Comparison of ENCODE assay signal across 21 cellular contexts in the genomic region with DNA sequence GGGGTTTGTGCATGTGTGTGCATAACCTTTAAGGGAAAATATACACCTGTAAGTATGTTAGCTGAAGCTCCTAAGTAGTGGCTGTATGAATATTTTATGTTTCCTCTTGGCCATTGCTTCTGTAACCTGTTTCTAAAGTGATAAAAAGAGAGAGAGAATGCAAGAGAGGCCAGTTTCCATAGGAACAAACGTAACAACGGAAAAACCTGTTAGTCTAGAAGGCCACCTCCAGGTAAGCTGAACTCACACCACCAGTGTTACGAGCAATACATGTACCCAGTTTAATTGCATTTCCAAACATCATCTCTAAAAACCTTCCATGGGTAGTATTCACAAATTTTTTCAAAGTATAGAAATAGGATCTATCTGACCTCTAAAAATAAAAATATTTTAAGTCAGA.
DNase-seq lines count a peak whose midpoint lies in the region.
"Had no signal": no experiment of that assay in that cellular context is flagged by ENCODE, and none has a peak within 500 bp of the region (broad histone marks: within the 10 kb centered on the region; RNA-seq: fewer than 3 reads in every experiment).

No MANE protein-coding gene starts in this region.

- no peak overlapping the region for H3K4me3 ChIP-seq in trophoblast cell (ENCODE audit: low read depth, low read length)
- H3K4me3 ChIP-seq: coronary artery, heart left ventricle, transverse colon had no signal

- H3K79me2 ChIP-seq in trophoblast cell (ENCODE audit: control insufficient read depth, insufficient read depth, low read length, poor library complexity) = no peaks in the 10 kb centered on the region

- no peaks in the 10 kb centered on the region for H3K36me3 ChIP-seq in trophoblast cell (ENCODE audit: control insufficient read depth in 1 of 2, insufficient read depth in 2 of 2, low read length in 2 of 2)
- H3K36me3 ChIP-seq: brain microvascular endothelial cell, heart left ventricle, transverse colon had no signal

- H2BK12ac ChIP-seq in trophoblast cell (ENCODE audit: low read length) = no peak overlapping the region

- no peak overlapping the region for H2BK5ac ChIP-seq in trophoblast cell (ENCODE audit: low read depth, low read length, poor library complexity)

- no peak overlapping the region for H4K12ac ChIP-seq in trophoblast cell (ENCODE audit: low read depth, low read length)

- H3K27ac ChIP-seq in epithelial cell of prostate (no peak overlapping the region), trophoblast cell (ENCODE audit: low read depth, low read length) (no peak overlapping the region)
- H3K27ac ChIP-seq: brain microvascular endothelial cell, coronary artery, heart left ventricle, HL-60, transverse colon had no signal

- no CpG with 5 or more reads among the region's 3 CpGs for WGBS in trophoblast cell (ENCODE audit: extremely low coverage, insufficient coverage, insufficient read length)

- H2BK120ac ChIP-seq in trophoblast cell (ENCODE audit: insufficient read depth, low read length, poor library complexity) = no peak overlapping the region

- no peak overlapping the region for H4K8ac ChIP-seq in trophoblast cell (ENCODE audit: low read depth, low read length)

- peaks cover 0 to 3% of the 10 kb centered on the region in 2 experiments for H3K4me1 ChIP-seq in trophoblast cell (ENCODE audit: control insufficient read depth in 1 of 2, insufficient read depth in 2 of 2, low read length in 2 of 2)
- H3K4me1 ChIP-seq: transverse colon had no signal

- H3K23ac ChIP-seq in trophoblast cell (ENCODE audit: low read length) = no peak overlapping the region

- H2AK5ac ChIP-seq in trophoblast cell (ENCODE audit: low read length) = no peak overlapping the region

- no peak overlapping the region for H4K91ac ChIP-seq in trophoblast cell (ENCODE audit: low read depth, low read length)

- no peak overlapping the region for H3K14ac ChIP-seq in trophoblast cell (ENCODE audit: low read length)

- no peaks in the 10 kb centered on the region for H3K9me3 ChIP-seq in trophoblast cell (ENCODE audit: insufficient read depth, low read depth, low read length)
- H3K9me3 ChIP-seq: heart left ventricle, transverse colon had no signal

- H3K18ac ChIP-seq in trophoblast cell (ENCODE audit: low read length) = no peak overlapping the region

- no peak overlapping the region for H2AFZ ChIP-seq in trophoblast cell (ENCODE audit: insufficient read depth, low read length, poor library complexity)

- H3K27me3 ChIP-seq in trophoblast cell (ENCODE audit: insufficient read depth, low read length) = no peaks in the 10 kb centered on the region
- H3K27me3 ChIP-seq: brain microvascular endothelial cell, heart left ventricle, transverse colon had no signal

- H3K4ac ChIP-seq in trophoblast cell (ENCODE audit: low read depth, low read length) = no peak overlapping the region

- DNase-seq in NCI-H1092 treated with DMSO at 0.1 percent for 48 hours (lab: John Stamatoyannopoulos, UW) (peak; percentile 16), NCI-H1092 (lab: John Stamatoyannopoulos, UW) (no peak), NCI-H1417 (lab: John Stamatoyannopoulos, UW) (peak in 2 of 3 experiments; percentile 9 to 78), epithelial cell of prostate (ENCODE audit: low read depth, low spot score) (peak; percentile 5), trophoblast cell (peak; percentile 42 to 86), COLO668 (lab: John Stamatoyannopoulos, UW; ENCODE audit: unreplicated experiment) (no peak), HuH-7 (ENCODE audit: low spot score) (no peak)
- DNase-seq in activated CD8-positive, alpha-beta memory T cell treated with anti-CD3 and anti-CD28 coated beads, Interleukin-2, amount 50 U/mL, for 48 hours = no peak
- DNase-seq: 8988T; activated CD4-positive, alpha-beta T cell treated with anti-CD3 and anti-CD28 coated beads for 4 hours; activated effector memory CD4-positive, alpha-beta T cell treated with Interleukin-2 at 50 U/mL for 16 hours; activated naive CD8-positive, alpha-beta T cell treated with anti-CD3 and anti-CD28 coated beads, Interleukin-2, amount 50 U/mL, for 24 hours; brain microvascular endothelial cell; heart left ventricle; HFFc6; kidney glomerular epithelial cell; NCI-H2171 treated with DMSO at 0.1 percent for 48 hours; stimulated activated naive CD8-positive, alpha-beta T cell treated with anti-CD3 and anti-CD28 coated beads, Interleukin-15, amount 100 ng/mL, for 72 hours; transverse colon had no signal

- H3K9ac ChIP-seq in trophoblast cell (ENCODE audit: low read length) = no peak overlapping the region

- peak overlapping the region; percentile 27 for H3K4me2 ChIP-seq in trophoblast cell (ENCODE audit: low read length)

- no peaks in the 10 kb centered on the region for H3K79me1 ChIP-seq in trophoblast cell (ENCODE audit: low read length)

Comparison
In these comparisons a context has a peak if more than half of its experiments do, and no peak if none do; other contexts are left out.
1. DNase-seq: peak in NCI-H1092 treated with DMSO at 0.1 percent for 48 hours (single experiment), NCI-H1417 (2 of 3), epithelial cell of prostate (single experiment) and trophoblast cell (2 of 2); none in NCI-H1092 (single experiment), COLO668 (single experiment), HuH-7 (single experiment) and activated CD8-positive, alpha-beta memory T cell treated with anti-CD3 and anti-CD28 coated beads, Interleukin-2, amount 50 U/mL, for 48 hours (single experiment).